Comparison of ENCODE assay signal across 1 cellular context in the genomic region with DNA sequence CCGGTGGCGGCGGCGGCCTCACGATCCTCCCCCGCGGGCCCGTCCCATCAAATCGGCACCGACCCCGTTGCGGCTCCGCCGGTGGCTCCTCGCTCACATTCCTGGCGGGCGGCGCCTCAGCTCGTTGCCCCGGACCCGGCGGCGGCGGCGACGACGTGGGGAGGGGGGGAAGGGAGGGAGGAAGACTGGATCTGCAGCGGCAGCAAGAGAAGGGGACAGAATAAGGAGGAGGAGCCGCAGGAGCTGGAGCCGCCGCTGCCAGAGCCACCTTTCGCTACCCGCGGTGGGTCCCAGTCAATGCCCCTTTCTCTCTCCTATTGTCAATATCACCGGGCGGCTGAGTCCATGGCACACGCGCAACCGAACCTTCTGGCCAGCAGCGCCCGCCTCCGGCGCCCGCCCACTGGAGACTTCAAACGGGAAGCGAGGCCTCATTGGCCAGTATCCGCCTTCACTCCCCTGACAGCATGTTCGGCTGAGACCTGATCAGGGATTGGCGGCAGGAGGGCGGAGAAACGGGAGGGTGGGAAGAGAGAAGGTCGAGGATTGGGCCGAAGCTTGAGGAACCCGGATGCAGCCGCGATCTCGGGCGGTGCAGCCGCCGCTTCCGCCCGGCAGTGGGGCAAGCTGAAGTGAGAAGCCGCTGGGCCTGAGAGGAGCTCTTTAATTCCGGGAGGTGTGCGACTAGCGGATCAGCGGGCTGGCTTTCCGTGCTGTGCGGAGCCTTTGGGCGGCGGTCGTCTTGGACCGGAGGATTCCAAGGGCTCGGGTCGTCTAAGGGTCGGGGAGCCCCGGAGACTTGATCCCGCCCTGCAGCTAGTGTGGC.
TF ChIP-seq lines count a peak whose summit lies in the region.

A gene (minus strand): TSS at position 378 of the 826 bp plus-strand sequence. CDS start 3,692 bp downstream, outside the sequence.

TF ChIP-seq in HepG2, 621 proteins besides CTCF, POLR2A, EP300 and RAD21 (continued from another document and continues in another):
- TF ChIP-seq, protein P1, sequence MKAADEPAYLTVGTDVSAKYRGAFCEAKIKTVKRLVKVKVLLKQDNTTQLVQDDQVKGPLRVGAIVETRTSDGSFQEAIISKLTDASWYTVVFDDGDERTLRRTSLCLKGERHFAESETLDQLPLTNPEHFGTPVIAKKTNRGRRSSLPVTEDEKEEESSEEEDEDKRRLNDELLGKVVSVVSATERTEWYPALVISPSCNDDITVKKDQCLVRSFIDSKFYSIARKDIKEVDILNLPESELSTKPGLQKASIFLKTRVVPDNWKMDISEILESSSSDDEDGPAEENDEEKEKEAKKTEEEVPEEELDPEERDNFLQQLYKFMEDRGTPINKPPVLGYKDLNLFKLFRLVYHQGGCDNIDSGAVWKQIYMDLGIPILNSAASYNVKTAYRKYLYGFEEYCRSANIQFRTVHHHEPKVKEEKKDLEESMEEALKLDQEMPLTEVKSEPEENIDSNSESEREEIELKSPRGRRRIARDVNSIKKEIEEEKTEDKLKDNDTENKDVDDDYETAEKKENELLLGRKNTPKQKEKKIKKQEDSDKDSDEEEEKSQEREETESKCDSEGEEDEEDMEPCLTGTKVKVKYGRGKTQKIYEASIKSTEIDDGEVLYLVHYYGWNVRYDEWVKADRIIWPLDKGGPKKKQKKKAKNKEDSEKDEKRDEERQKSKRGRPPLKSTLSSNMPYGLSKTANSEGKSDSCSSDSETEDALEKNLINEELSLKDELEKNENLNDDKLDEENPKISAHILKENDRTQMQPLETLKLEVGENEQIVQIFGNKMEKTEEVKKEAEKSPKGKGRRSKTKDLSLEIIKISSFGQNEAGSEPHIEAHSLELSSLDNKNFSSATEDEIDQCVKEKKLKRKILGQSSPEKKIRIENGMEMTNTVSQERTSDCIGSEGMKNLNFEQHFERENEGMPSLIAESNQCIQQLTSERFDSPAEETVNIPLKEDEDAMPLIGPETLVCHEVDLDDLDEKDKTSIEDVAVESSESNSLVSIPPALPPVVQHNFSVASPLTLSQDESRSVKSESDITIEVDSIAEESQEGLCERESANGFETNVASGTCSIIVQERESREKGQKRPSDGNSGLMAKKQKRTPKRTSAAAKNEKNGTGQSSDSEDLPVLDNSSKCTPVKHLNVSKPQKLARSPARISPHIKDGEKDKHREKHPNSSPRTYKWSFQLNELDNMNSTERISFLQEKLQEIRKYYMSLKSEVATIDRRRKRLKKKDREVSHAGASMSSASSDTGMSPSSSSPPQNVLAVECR (CRISPR knock-in tag; IDR thresholded peaks at IDR 0.05; ENCODE audit: borderline replicate concordance): peak; percentile 80; the same call in 1 of the 2 replicates
- TF ChIP-seq ZNF335 (CRISPR knock-in tag; IDR thresholded peaks at IDR 0.05): no peak
- TF ChIP-seq ZNF850 (CRISPR knock-in tag; conservative IDR thresholded peaks at IDR 0.05): no peak
- TF ChIP-seq, protein P2, sequence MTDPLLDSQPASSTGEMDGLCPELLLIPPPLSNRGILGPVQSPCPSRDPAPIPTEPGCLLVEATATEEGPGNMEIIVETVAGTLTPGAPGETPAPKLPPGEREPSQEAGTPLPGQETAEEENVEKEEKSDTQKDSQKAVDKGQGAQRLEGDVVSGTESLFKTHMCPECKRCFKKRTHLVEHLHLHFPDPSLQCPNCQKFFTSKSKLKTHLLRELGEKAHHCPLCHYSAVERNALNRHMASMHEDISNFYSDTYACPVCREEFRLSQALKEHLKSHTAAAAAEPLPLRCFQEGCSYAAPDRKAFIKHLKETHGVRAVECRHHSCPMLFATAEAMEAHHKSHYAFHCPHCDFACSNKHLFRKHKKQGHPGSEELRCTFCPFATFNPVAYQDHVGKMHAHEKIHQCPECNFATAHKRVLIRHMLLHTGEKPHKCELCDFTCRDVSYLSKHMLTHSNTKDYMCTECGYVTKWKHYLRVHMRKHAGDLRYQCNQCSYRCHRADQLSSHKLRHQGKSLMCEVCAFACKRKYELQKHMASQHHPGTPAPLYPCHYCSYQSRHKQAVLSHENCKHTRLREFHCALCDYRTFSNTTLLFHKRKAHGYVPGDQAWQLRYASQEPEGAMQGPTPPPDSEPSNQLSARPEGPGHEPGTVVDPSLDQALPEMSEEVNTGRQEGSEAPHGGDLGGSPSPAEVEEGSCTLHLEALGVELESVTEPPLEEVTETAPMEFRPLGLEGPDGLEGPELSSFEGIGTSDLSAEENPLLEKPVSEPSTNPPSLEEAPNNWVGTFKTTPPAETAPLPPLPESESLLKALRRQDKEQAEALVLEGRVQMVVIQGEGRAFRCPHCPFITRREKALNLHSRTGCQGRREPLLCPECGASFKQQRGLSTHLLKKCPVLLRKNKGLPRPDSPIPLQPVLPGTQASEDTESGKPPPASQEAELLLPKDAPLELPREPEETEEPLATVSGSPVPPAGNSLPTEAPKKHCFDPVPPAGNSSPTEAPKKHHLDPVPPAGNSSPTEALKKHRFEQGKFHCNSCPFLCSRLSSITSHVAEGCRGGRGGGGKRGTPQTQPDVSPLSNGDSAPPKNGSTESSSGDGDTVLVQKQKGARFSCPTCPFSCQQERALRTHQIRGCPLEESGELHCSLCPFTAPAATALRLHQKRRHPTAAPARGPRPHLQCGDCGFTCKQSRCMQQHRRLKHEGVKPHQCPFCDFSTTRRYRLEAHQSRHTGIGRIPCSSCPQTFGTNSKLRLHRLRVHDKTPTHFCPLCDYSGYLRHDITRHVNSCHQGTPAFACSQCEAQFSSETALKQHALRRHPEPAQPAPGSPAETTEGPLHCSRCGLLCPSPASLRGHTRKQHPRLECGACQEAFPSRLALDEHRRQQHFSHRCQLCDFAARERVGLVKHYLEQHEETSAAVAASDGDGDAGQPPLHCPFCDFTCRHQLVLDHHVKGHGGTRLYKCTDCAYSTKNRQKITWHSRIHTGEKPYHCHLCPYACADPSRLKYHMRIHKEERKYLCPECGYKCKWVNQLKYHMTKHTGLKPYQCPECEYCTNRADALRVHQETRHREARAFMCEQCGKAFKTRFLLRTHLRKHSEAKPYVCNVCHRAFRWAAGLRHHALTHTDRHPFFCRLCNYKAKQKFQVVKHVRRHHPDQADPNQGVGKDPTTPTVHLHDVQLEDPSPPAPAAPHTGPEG (CRISPR knock-in tag; IDR thresholded peaks at IDR 0.05): no peak
- peak; percentile 55; the same call in 1 of the 2 replicates for TF ChIP-seq FOXK1 (CRISPR knock-in tag; IDR thresholded peaks at IDR 0.05; ENCODE audit: borderline replicate concordance, low read depth)
- TF ChIP-seq ZNF768 (CRISPR knock-in tag; IDR thresholded peaks at IDR 0.05): peak; percentile 36; the same call in 1 of the 2 replicates
- TF ChIP-seq HCFC1 (IDR thresholded peaks at IDR 0.05; ENCODE audit: low read depth, low read length): peak; percentile 53; the same call in 1 of the 2 replicates
- TF ChIP-seq CEBPG (CRISPR knock-in tag; IDR thresholded peaks at IDR 0.05): no peak
- TF ChIP-seq, protein P3, sequence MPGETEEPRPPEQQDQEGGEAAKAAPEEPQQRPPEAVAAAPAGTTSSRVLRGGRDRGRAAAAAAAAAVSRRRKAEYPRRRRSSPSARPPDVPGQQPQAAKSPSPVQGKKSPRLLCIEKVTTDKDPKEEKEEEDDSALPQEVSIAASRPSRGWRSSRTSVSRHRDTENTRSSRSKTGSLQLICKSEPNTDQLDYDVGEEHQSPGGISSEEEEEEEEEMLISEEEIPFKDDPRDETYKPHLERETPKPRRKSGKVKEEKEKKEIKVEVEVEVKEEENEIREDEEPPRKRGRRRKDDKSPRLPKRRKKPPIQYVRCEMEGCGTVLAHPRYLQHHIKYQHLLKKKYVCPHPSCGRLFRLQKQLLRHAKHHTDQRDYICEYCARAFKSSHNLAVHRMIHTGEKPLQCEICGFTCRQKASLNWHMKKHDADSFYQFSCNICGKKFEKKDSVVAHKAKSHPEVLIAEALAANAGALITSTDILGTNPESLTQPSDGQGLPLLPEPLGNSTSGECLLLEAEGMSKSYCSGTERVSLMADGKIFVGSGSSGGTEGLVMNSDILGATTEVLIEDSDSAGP (CRISPR knock-in tag; IDR thresholded peaks at IDR 0.05; ENCODE audit: borderline replicate concordance): peak; percentile 75; the same call in 1 of the 2 replicates
- TF ChIP-seq YEATS4 (CRISPR knock-in tag; IDR thresholded peaks at IDR 0.05; ENCODE audit: borderline replicate concordance): peak; percentile 86; the same call in 1 of the 2 replicates
- peak; percentile 65; the same call in 1 of the 2 replicates for TF ChIP-seq ZNF138 (CRISPR knock-in tag; IDR thresholded peaks at IDR 0.05; ENCODE audit: low read depth)
- TF ChIP-seq HIVEP1 (CRISPR knock-in tag; IDR thresholded peaks at IDR 0.05): peak; percentile 66
- no peak for TF ChIP-seq GATAD2A (CRISPR knock-in tag; IDR thresholded peaks at IDR 0.05)
- TF ChIP-seq ZNF605 (CRISPR knock-in tag; IDR thresholded peaks at IDR 0.05): peak; percentile 79; the same call in 1 of the 2 replicates
- peak; percentile 37 for TF ChIP-seq ZNF292 (CRISPR knock-in tag; IDR thresholded peaks at IDR 0.05; ENCODE audit: borderline replicate concordance, low read depth)
- TF ChIP-seq ZNF556 (CRISPR knock-in tag; IDR thresholded peaks at IDR 0.05; ENCODE audit: borderline replicate concordance): 0 out of 2 replicates have a peak, but pooled peaks have one; percentile 74
- TF ChIP-seq ONECUT2 (CRISPR knock-in tag; IDR thresholded peaks at IDR 0.05): no peak
- TF ChIP-seq, protein P4, sequence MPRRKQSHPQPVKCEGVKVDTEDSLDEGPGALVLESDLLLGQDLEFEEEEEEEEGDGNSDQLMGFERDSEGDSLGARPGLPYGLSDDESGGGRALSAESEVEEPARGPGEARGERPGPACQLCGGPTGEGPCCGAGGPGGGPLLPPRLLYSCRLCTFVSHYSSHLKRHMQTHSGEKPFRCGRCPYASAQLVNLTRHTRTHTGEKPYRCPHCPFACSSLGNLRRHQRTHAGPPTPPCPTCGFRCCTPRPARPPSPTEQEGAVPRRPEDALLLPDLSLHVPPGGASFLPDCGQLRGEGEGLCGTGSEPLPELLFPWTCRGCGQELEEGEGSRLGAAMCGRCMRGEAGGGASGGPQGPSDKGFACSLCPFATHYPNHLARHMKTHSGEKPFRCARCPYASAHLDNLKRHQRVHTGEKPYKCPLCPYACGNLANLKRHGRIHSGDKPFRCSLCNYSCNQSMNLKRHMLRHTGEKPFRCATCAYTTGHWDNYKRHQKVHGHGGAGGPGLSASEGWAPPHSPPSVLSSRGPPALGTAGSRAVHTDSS (CRISPR knock-in tag; conservative IDR thresholded peaks at IDR 0.05): no peak
- TF ChIP-seq MAZ (IDR thresholded peaks at IDR 0.05; ENCODE audit: borderline replicate concordance, low read depth, low read length): peak; percentile 42; the same call in 1 of the 2 replicates
- TF ChIP-seq MAZ (CRISPR knock-in tag; IDR thresholded peaks at IDR 0.05; ENCODE audit: low read depth): peak; percentile 78
- TF ChIP-seq, protein P5, sequence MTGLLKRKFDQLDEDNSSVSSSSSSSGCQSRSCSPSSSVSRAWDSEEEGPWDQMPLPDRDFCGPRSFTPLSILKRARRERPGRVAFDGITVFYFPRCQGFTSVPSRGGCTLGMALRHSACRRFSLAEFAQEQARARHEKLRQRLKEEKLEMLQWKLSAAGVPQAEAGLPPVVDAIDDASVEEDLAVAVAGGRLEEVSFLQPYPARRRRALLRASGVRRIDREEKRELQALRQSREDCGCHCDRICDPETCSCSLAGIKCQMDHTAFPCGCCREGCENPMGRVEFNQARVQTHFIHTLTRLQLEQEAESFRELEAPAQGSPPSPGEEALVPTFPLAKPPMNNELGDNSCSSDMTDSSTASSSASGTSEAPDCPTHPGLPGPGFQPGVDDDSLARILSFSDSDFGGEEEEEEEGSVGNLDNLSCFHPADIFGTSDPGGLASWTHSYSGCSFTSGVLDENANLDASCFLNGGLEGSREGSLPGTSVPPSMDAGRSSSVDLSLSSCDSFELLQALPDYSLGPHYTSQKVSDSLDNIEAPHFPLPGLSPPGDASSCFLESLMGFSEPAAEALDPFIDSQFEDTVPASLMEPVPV (CRISPR knock-in tag; IDR thresholded peaks at IDR 0.05): peak; percentile 89; the same call in 1 of the 2 replicates
- peak; percentile 58; the same call in 1 of the 2 replicates for TF ChIP-seq MIER3 (CRISPR knock-in tag; IDR thresholded peaks at IDR 0.05; ENCODE audit: borderline replicate concordance)
- TF ChIP-seq MED1 (CRISPR knock-in tag; IDR thresholded peaks at IDR 0.05): peak; percentile 44
- TF ChIP-seq GTF2F1 (IDR thresholded peaks at IDR 0.05; ENCODE audit: low read length): no peak
- peak; percentile 4; the same call in 1 of the 2 replicates for TF ChIP-seq RXRB (CRISPR knock-in tag; IDR thresholded peaks at IDR 0.05; ENCODE audit: borderline replicate concordance)
- TF ChIP-seq NFKB2 (CRISPR knock-in tag; IDR thresholded peaks at IDR 0.05; ENCODE audit: borderline replicate concordance): no peak; the same call in 1 of the 2 replicates
- no peak; the same call in none of the 2 replicates for TF ChIP-seq ETV6 (CRISPR knock-in tag; conservative IDR thresholded peaks at IDR 0.05)
- peak; percentile 89 for TF ChIP-seq PCBP1 (IDR thresholded peaks at IDR 0.05; ENCODE audit: borderline replicate concordance, low read depth, low read length)
- TF ChIP-seq, protein P6, sequence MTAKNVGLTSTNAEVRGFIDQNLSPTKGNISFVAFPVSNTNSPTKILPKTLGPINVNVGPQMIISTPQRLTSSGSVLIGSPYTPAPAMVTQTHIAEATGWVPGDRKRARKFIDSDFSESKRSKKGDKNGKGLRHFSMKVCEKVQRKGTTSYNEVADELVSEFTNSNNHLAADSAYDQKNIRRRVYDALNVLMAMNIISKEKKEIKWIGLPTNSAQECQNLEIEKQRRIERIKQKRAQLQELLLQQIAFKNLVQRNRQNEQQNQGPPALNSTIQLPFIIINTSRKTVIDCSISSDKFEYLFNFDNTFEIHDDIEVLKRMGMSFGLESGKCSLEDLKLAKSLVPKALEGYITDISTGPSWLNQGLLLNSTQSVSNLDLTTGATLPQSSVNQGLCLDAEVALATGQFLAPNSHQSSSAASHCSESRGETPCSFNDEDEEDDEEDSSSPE (CRISPR knock-in tag; IDR thresholded peaks at IDR 0.05): peak; percentile 71
- TF ChIP-seq ZNF883 (CRISPR knock-in tag; IDR thresholded peaks at IDR 0.05; ENCODE audit: not compliant biosample characterization): no peak
- TF ChIP-seq, protein P7, sequence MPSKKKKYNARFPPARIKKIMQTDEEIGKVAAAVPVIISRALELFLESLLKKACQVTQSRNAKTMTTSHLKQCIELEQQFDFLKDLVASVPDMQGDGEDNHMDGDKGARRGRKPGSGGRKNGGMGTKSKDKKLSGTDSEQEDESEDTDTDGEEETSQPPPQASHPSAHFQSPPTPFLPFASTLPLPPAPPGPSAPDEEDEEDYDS (CRISPR knock-in tag; IDR thresholded peaks at IDR 0.05): peak; percentile 84
- TF ChIP-seq SRSF9 (IDR thresholded peaks at IDR 0.05; ENCODE audit: borderline replicate concordance, insufficient read depth, low read depth, low read length, poor library complexity, severe bottlenecking): no peak
